Comparison of ENCODE assay signal across 33 cellular contexts in genomic region chr3:197936819-197937384, GRCh38.
"Had no signal": no experiment of that assay in that cellular context is flagged by ENCODE, and none has a peak within 500 bp of the region (broad histone marks: within the 10 kb centered on the region; RNA-seq: fewer than 3 reads in every experiment).

No MANE protein-coding gene starts in this region.

- H3K4me1 ChIP-seq: ascending aorta, colonic mucosa, esophagus squamous epithelium, gastroesophageal sphincter, prostate gland, uterus had no signal

- H3K27ac ChIP-seq: ascending aorta, cardiac muscle cell, colonic mucosa, epithelial cell of prostate, esophagus squamous epithelium, gastroesophageal sphincter, ovary, prostate gland, skin epidermis, uterus had no signal

- ATAC-seq: gastroesophageal sphincter; sciatic nerve; stimulated activated memory B cell treated with anti-CD40 and anti-IgM and Interleukin-4, amounts not matched to agents 10 μg/mL and 1 μg/mL and 100 μg/mL, for 72 hours; stimulated activated naive CD8-positive, alpha-beta T cell treated with anti-CD3 and anti-CD28 coated beads, Interleukin-15, amount 100 ng/mL, for 72 hours had no signal

- DNase-seq: activated CD4-positive, alpha-beta memory T cell treated with anti-CD3 and anti-CD28 coated beads, Interleukin-2, amount 10 ng/mL, durations not matched to agents 7 days and 5 days; activated CD4-positive, alpha-beta T cell treated with anti-CD3 and anti-CD28 coated beads, Interleukin-2, amount 10 ng/mL, durations not matched to agents 24 days and 14 days; activated CD4-positive, CD25-positive, alpha-beta regulatory T cell treated with anti-CD3 and anti-CD28 coated beads, Interleukin-2, amount 50 U/mL, for 72 hours; activated CD8-positive, alpha-beta memory T cell treated with anti-CD3 and anti-CD28 coated beads, Interleukin-2, amount 50 U/mL, for 48 hours; activated gamma-delta T cell; activated naive CD4-positive, alpha-beta T cell treated with anti-CD3 and anti-CD28 coated beads, Interleukin-2, amount 10 ng/mL, durations not matched to agents 7 days and 5 days; activated naive CD8-positive, alpha-beta T cell treated with anti-CD3 and anti-CD28 coated beads, Interleukin-2, amount 10 ng/mL, durations not matched to agents 7 days and 5 days; activated T-cell treated with anti-CD3 and anti-CD28 coated beads, Interleukin-2, amount 50 U/mL, for 24 hours; cerebellar nuclear complex; colonic mucosa; effector CD8-positive, alpha-beta T cell; esophagus squamous epithelium; hypothalamus; naive B cell; nephron progenitor cell; ovary; retina; stimulated activated CD4-positive, alpha-beta T cell treated with anti-CD3 and anti-CD28 coated beads, Interleukin-12 subunit alpha, Interleukin-12 subunit beta, amount 100 ng/mL, for 4 hours; stimulated activated CD4-positive, alpha-beta T cell treated with anti-CD3 and anti-CD28 coated beads, Interleukin-4, amount 100 ng/mL, for 24 hours; stimulated activated naive CD8-positive, alpha-beta T cell treated with anti-CD3 and anti-CD28 coated beads, Interleukin-15, amount 100 ng/mL, for 72 hours; substantia nigra; T-helper 9 cell; uterus had no signal

- H3K9me3 ChIP-seq: ascending aorta, colonic mucosa, esophagus squamous epithelium, gastroesophageal sphincter, ovary, prostate gland, uterus had no signal

- H3K4me3 ChIP-seq: ascending aorta, cardiac muscle cell, colonic mucosa, esophagus squamous epithelium, gastroesophageal sphincter, ovary, prostate gland, skin epidermis, uterus had no signal

- H3K27me3 ChIP-seq: ascending aorta, cardiac muscle cell, colonic mucosa, esophagus squamous epithelium, gastroesophageal sphincter, ovary, uterus had no signal

- H3K36me3 ChIP-seq: ascending aorta, cardiac muscle cell, colonic mucosa, ovary, prostate gland, uterus had no signal

- FAIRE-seq: endometrium, TTC549 had no signal
